In genomic region chr11:692824-693414, GRCh38 we compare ENCODE assay signal across 1 cellular context.
A peak's percentile ranks its signal among the peaks of the same experiment; 100 is the strongest.
TF ChIP-seq lines count a peak whose summit lies in the region.

No MANE protein-coding gene starts in this region.

TF ChIP-seq in K562, 482 proteins besides CTCF, POLR2A, EP300 and RAD21 (continued from another document):
- TF ChIP-seq ZNF592 (IDR thresholded peaks at IDR 0.05), result no peak
- peak; percentile 38; the same call in 1 of the 2 replicates for TF ChIP-seq ZNF717 (CRISPR knock-in tag; IDR thresholded peaks at IDR 0.05)
- TF ChIP-seq TCF7L2 (IDR thresholded peaks at IDR 0.05; ENCODE audit: low read depth, low read length), result no peak
- TF ChIP-seq DACH1 (IDR thresholded peaks at IDR 0.05; ENCODE audit: partially characterized antibody), result peak; percentile 21
- peak; percentile 87 for TF ChIP-seq MAFG (tag; conservative IDR thresholded peaks at IDR 0.05)
- peak; percentile 67 for TF ChIP-seq MGA (IDR thresholded peaks at IDR 0.05)
- TF ChIP-seq FOXK1 (CRISPR knock-in tag; IDR thresholded peaks at IDR 0.05; ENCODE audit: borderline replicate concordance), result no peak
- peak; percentile 91 for TF ChIP-seq MAFK (IDR thresholded peaks at IDR 0.05; ENCODE audit: low read length)
